Comparison of ENCODE assay signal across 11 cellular contexts in genomic region chr20:38144608-38145093, GRCh38. TPM values are rescaled to one million over a fixed set of nuclear protein-coding genes. Genes with fewer than 3 reads are reported as not detected.
DNase-seq lines count a peak whose midpoint lies in the region; ATAC-seq and TF ChIP-seq lines count a peak whose summit lies in the region.
"Had no signal": no experiment of that assay in that cellular context is flagged by ENCODE, and none has a peak within 500 bp of the region (broad histone marks: within the 10 kb centered on the region; RNA-seq: fewer than 3 reads in every experiment).

No MANE protein-coding gene starts in this region.

- H3K4me3 ChIP-seq in BLaER1 treated with 17β-estradiol and CSF1 and Interleukin-3, amounts not matched to agents 10 nM and 100 nM: peak overlapping the region in 4 of 10 experiments; percentile 23 to 54 (median 34); a peak in 3 of 20 replicates
- no peak overlapping the region for H3K4me3 ChIP-seq in adrenal gland
- H3K4me3 ChIP-seq in hepatocyte: no peak overlapping the region

- H3K27ac ChIP-seq in BLaER1 treated with 17β-estradiol and CSF1 and Interleukin-3, amounts not matched to agents 10 nM and 100 nM: peak overlapping the region; percentile 64 to 93 (median 85); a peak in 21 of 22 replicates
- H3K27ac ChIP-seq in adrenal gland: peak overlapping the region in 4 of 5 donors; percentile 33 to 92 (median 70)
- peak overlapping the region; percentile 99 for H3K27ac ChIP-seq in hepatocyte

- H3K79me2 ChIP-seq in hepatocyte: no peaks in the 10 kb centered on the region

- DNase-seq in adrenal gland: no peak
- DNase-seq in hepatocyte (ENCODE audit: low spot score): no peak
- no peak for DNase-seq in sciatic nerve (ENCODE audit: low spot score)
- no peak for DNase-seq in SIG-M5 treated with dmso at 0.1 percent for 504 hours (lab: John Stamatoyannopoulos, UW; ENCODE audit: unreplicated experiment)
- no peak for DNase-seq in activated CD4-positive, alpha-beta T cell treated with anti-CD3 and anti-CD28 coated beads, Interleukin-2, amount 50 U/mL, for 4 hours
- no peak for DNase-seq in DMS53 (lab: John Stamatoyannopoulos, UW)
- no peak for DNase-seq in activated CD4-positive, alpha-beta memory T cell treated with anti-CD3 and anti-CD28 coated beads, Interleukin-2, amount 10 ng/mL, durations not matched to agents 7 days and 5 days
- DNase-seq: NCI-H1930 had no signal

- H3K4me1 Mint-ChIP-seq in activated CD4-positive, alpha-beta memory T cell treated with anti-CD3 and anti-CD28 coated beads, Interleukin-2, amount 10 ng/mL, durations not matched to agents 7 days and 5 days: no peaks in the 10 kb centered on the region

- TF ChIP-seq CTCF in adrenal gland (IDR thresholded peaks at IDR 0.05) (no peak), hepatocyte (IDR thresholded peaks at IDR 0.05; ENCODE audit: poor library complexity) (no peak)

- no peaks in the 10 kb centered on the region for H4K20me1 ChIP-seq in BLaER1 treated with 17β-estradiol and CSF1 and Interleukin-3, amounts not matched to agents 10 nM and 100 nM
- H4K20me1 ChIP-seq in hepatocyte (ENCODE audit: insufficient read depth, poor library complexity, severe bottlenecking): no peaks in the 10 kb centered on the region

- intact Hi-C loops in adrenal gland (cut with DNase I) (no loop called here), sciatic nerve (cut with DNase I) (no loop called here)

- H3K4me3 Mint-ChIP-seq in activated CD4-positive, alpha-beta memory T cell treated with anti-CD3 and anti-CD28 coated beads, Interleukin-2, amount 10 ng/mL, durations not matched to agents 7 days and 5 days: no peak overlapping the region
- H3K4me3 Mint-ChIP-seq: activated naive CD8-positive, alpha-beta T cell; stimulated activated memory B cell treated with anti-CD40 and anti-IgM and Interleukin-4, amounts not matched to agents 10 μg/mL and 1 μg/mL and 100 μg/mL, for 72 hours had no signal

- no peaks in the 10 kb centered on the region for H3K36me3 Mint-ChIP-seq in activated CD4-positive, alpha-beta memory T cell treated with anti-CD3 and anti-CD28 coated beads, Interleukin-2, amount 10 ng/mL, durations not matched to agents 7 days and 5 days (ENCODE audit: low read depth)
- H3K36me3 Mint-ChIP-seq: activated naive CD8-positive, alpha-beta T cell had no signal

- peak overlapping the region; percentile 74 to 97 (median 90) for H3K4me2 ChIP-seq in BLaER1 treated with 17β-estradiol and CSF1 and Interleukin-3, amounts not matched to agents 10 nM and 100 nM
- H3K4me2 ChIP-seq in hepatocyte: peak overlapping the region; percentile 55

- H3K36me3 ChIP-seq in BLaER1 treated with 17β-estradiol and CSF1 and Interleukin-3, amounts not matched to agents 10 nM and 100 nM: no peaks in the 10 kb centered on the region
- H3K36me3 ChIP-seq in adrenal gland (replicated peaks in 1 of 2) (peaks cover 0 to 40% of the 10 kb centered on the region in 2 donors), hepatocyte (replicated peaks; ENCODE audit: insufficient read depth, low read depth) (no peaks in the 10 kb centered on the region)

- H3K27me3 ChIP-seq in BLaER1 treated with 17β-estradiol and CSF1 and Interleukin-3, amounts not matched to agents 10 nM and 100 nM: no peaks in the 10 kb centered on the region
- H3K27me3 ChIP-seq in adrenal gland (no peaks in the 10 kb centered on the region), hepatocyte (no peaks in the 10 kb centered on the region)

- no peaks in the 10 kb centered on the region for H3K9me2 ChIP-seq in hepatocyte (replicated peaks; ENCODE audit: insufficient read depth)

- H2AFZ ChIP-seq in hepatocyte: no peak overlapping the region

- H3K27ac Mint-ChIP-seq in activated CD4-positive, alpha-beta memory T cell treated with anti-CD3 and anti-CD28 coated beads, Interleukin-2, amount 10 ng/mL, durations not matched to agents 7 days and 5 days: no peak overlapping the region
- H3K27ac Mint-ChIP-seq: activated naive CD8-positive, alpha-beta T cell had no signal

- POLR2A ChIA-PET in activated CD4-positive, alpha-beta memory T cell treated with anti-CD3 and anti-CD28 coated beads, Interleukin-2, amount 10 ng/mL, durations not matched to agents 7 days and 5 days (lab: Charles Lee): no interaction called here

- H3K9me3 Mint-ChIP-seq in activated CD4-positive, alpha-beta memory T cell treated with anti-CD3 and anti-CD28 coated beads, Interleukin-2, amount 10 ng/mL, durations not matched to agents 7 days and 5 days: no peaks in the 10 kb centered on the region
- H3K9me3 Mint-ChIP-seq: stimulated activated memory B cell treated with anti-CD40 and anti-IgM and Interleukin-4, amounts not matched to agents 10 μg/mL and 1 μg/mL and 100 μg/mL, for 72 hours had no signal

- H3K9ac ChIP-seq in BLaER1 treated with 17β-estradiol and CSF1 and Interleukin-3, amounts not matched to agents 10 nM and 100 nM: peak overlapping the region in 10 of 11 experiments; percentile 54 to 82 (median 68); a peak in 18 of 22 replicates

- H3K27me3 Mint-ChIP-seq in activated CD4-positive, alpha-beta memory T cell treated with anti-CD3 and anti-CD28 coated beads, Interleukin-2, amount 10 ng/mL, durations not matched to agents 7 days and 5 days: peaks cover 3% of the 10 kb centered on the region
- H3K27me3 Mint-ChIP-seq: stimulated activated memory B cell treated with anti-CD40 and anti-IgM and Interleukin-4, amounts not matched to agents 10 μg/mL and 1 μg/mL and 100 μg/mL, for 72 hours had no signal

- no peaks in the 10 kb centered on the region for H3K9me3 ChIP-seq in BLaER1 treated with 17β-estradiol and CSF1 and Interleukin-3, amounts not matched to agents 10 nM and 100 nM (replicated peaks in 1 of 11)
- H3K9me3 ChIP-seq in adrenal gland (replicated peaks in 1 of 3) (no peaks in the 10 kb centered on the region), hepatocyte (ENCODE audit: low read depth) (no peaks in the 10 kb centered on the region)

- peaks cover 28 to 100% (median 78%) of the 10 kb centered on the region in 10 experiments for H3K4me1 ChIP-seq in BLaER1 treated with 17β-estradiol and CSF1 and Interleukin-3, amounts not matched to agents 10 nM and 100 nM
- H3K4me1 ChIP-seq in adrenal gland (replicated peaks in 1 of 2) (peaks cover 12 to 32% of the 10 kb centered on the region in 2 donors), hepatocyte (ENCODE audit: insufficient read depth) (peaks cover 37% of the 10 kb centered on the region)

- CTCF ChIA-PET in activated CD4-positive, alpha-beta memory T cell treated with anti-CD3 and anti-CD28 coated beads, Interleukin-2, amount 10 ng/mL, durations not matched to agents 7 days and 5 days (lab: Charles Lee): no interaction called here

- WGBS in adrenal gland, 4 donors: 65 to 83% (median 76%) methylated on average over 6 of the region's 6 CpGs
- 91% methylated on average over 6 of the region's 6 CpGs for WGBS in hepatocyte (ENCODE audit: low lambda C conversion rate, missing lambda C conversion rate)

- peak; percentile 71 for ATAC-seq in sciatic nerve
- ATAC-seq: stimulated activated memory B cell treated with anti-CD40 and anti-IgM and Interleukin-4, amounts not matched to agents 10 μg/mL and 1 μg/mL and 100 μg/mL, for 72 hours had no signal

- no peak for TF ChIP-seq POLR2A in adrenal gland (IDR thresholded peaks at IDR 0.05)

RNA-seq across cellular contexts. Expression of gene TGM2, which starts 20.4 kb away (rescaled TPM):
- 100 to 1,000 TPM in 6 of 8 donors, 10 to 100 TPM in 2; 41.9 to 262 (median 149) TPM for total RNA-seq in adrenal gland
- 10 to 100 TPM; 32.1 to 60.8 (median 46.9) TPM for polyA plus RNA-seq in adrenal gland
- 120 and 133 TPM in 2 replicates for total RNA-seq in hepatocyte
- polyA plus RNA-seq in hepatocyte: 85.8 and 88.5 TPM in 2 replicates
- 70.3 TPM for total RNA-seq in sciatic nerve
- under 1 TPM; 0.33 to 0.38 TPM for total RNA-seq in activated CD4-positive, alpha-beta memory T cell treated with anti-CD3 and anti-CD28 coated beads, Interleukin-2, amount 10 ng/mL, durations not matched to agents 7 days and 5 days

Comparison
In these comparisons a context has a peak if more than half of its experiments do, and no peak if none do; other contexts are left out.
1. RNA of gene TGM2, which starts 20.4 kb away (total RNA-seq): 41.9 to 262 TPM in adrenal gland, 120 to 133 TPM in hepatocyte and 70.3 TPM in sciatic nerve (single experiment); 0.33 to 0.38 TPM in activated CD4-positive, alpha-beta memory T cell treated with anti-CD3 and anti-CD28 coated beads, Interleukin-2, amount 10 ng/mL, durations not matched to agents 7 days and 5 days; every median in the first group is over 10 times any median in the second.
2. Peak in every context shown above with its lines, with median percentiles within 50 percentile points of each other: H3K27ac ChIP-seq.